Comparison of ENCODE assay signal across 15 cellular contexts in genomic region chr2:236857781-236858180, GRCh38.
DNase-seq lines count a peak whose midpoint lies in the region; ATAC-seq and TF ChIP-seq lines count a peak whose summit lies in the region.
"Had no signal": no experiment of that assay in that cellular context is flagged by ENCODE, and none has a peak within 500 bp of the region (broad histone marks: within the 10 kb centered on the region; RNA-seq: fewer than 3 reads in every experiment).

No MANE protein-coding gene starts in this region.

- H3K27me3 ChIP-seq in endodermal cell (ENCODE audit: control insufficient read depth, insufficient read depth, low read length, poor library complexity, severe bottlenecking) (no peaks in the 10 kb centered on the region), colonic mucosa (no peaks in the 10 kb centered on the region)

- H3K4me3 ChIP-seq in endodermal cell (ENCODE audit: low read length) (no peak overlapping the region), mesodermal cell (ENCODE audit: extremely low read depth, insufficient read depth, low read length, poor library complexity, severe bottlenecking) (no peak overlapping the region), colonic mucosa (no peak overlapping the region)
- H3K4me3 ChIP-seq: GM23248, K562 had no signal

- H3K9ac ChIP-seq in endodermal cell (ENCODE audit: extremely low read depth, low read length, poor library complexity, severe bottlenecking) (no peak overlapping the region), colonic mucosa (ENCODE audit: low read depth in 2 of 2, low read length in 2 of 2) (no peak overlapping the region)
- H3K9ac ChIP-seq: GM23248 had no signal

- H3K9me3 Mint-ChIP-seq in endodermal cell, result peaks cover 11% of the 10 kb centered on the region
- no peaks in the 10 kb centered on the region for H3K9me3 Mint-ChIP-seq in activated T-cell treated with anti-CD3 and anti-CD28 coated beads, Interleukin-2, amount 50 U/mL, for 4 hours
- H3K9me3 Mint-ChIP-seq: CD8-positive, alpha-beta T cell had no signal

- 92 to 96% methylated on average over 4 to 7 of the region's 7 CpGs for whole genome bisulfite sequencing in endodermal cell (ENCODE audit: insufficient coverage in 1 of 2, insufficient read length in 1 of 2), 2 experiments
- WGBS in mesodermal cell (ENCODE audit: insufficient coverage in 2 of 2), 2 experiments, result 81% methylated on average over 5 to 6 of the region's 7 CpGs

- TF ChIP-seq CTCF in endodermal cell (conservative IDR thresholded peaks at IDR 0.05), result no peak
- no peak for TF ChIP-seq CTCF in colonic mucosa (IDR thresholded peaks at IDR 0.05)

- no peak for DNase-seq in Right ventricle myocardium superior
- no peak for DNase-seq in cardiac septum (ENCODE audit: low spot score)
- DNase-seq in endodermal cell, result peak; percentile 37
- DNase-seq in ureter (ENCODE audit: low spot score), result peak; percentile 23
- DNase-seq in activated T-cell treated with anti-CD3 and anti-CD28 coated beads, Interleukin-2, amount 50 U/mL, for 4 hours, result no peak
- no peak for DNase-seq in colonic mucosa
- no peak for DNase-seq in GF-D8 (lab: John Stamatoyannopoulos, UW)
- DNase-seq: CD8-positive, alpha-beta T cell; GM23248; NCI-H187 treated with DMSO at 0.1 percent for 48 hours; NCI-H446; NK-92 treated with Interleukin-12 subunit alpha and Interleukin-12 subunit beta, amount 100 ng/mL, for 24 hours; OCI-M1 had no signal

- H3K4me1 Mint-ChIP-seq in endodermal cell, result peaks cover 47% of the 10 kb centered on the region
- H3K4me1 Mint-ChIP-seq in activated T-cell treated with anti-CD3 and anti-CD28 coated beads, Interleukin-2, amount 50 U/mL, for 4 hours (ENCODE audit: low read depth), result no peaks in the 10 kb centered on the region

- no peak overlapping the region for H3K4me3 Mint-ChIP-seq in endodermal cell
- H3K4me3 Mint-ChIP-seq in activated T-cell treated with anti-CD3 and anti-CD28 coated beads, Interleukin-2, amount 50 U/mL, for 4 hours, result no peak overlapping the region
- H3K4me3 Mint-ChIP-seq: CD8-positive, alpha-beta T cell had no signal

- H3K36me3 ChIP-seq in endodermal cell (ENCODE audit: control insufficient read depth, insufficient read depth, low read length) (no peaks in the 10 kb centered on the region), mesodermal cell (ENCODE audit: control insufficient read depth, insufficient read depth, low read length) (no peaks in the 10 kb centered on the region), colonic mucosa (no peaks in the 10 kb centered on the region)

- no peaks in the 10 kb centered on the region for H3K36me3 Mint-ChIP-seq in endodermal cell (ENCODE audit: low read depth)
- no peaks in the 10 kb centered on the region for H3K36me3 Mint-ChIP-seq in activated T-cell treated with anti-CD3 and anti-CD28 coated beads, Interleukin-2, amount 50 U/mL, for 4 hours (ENCODE audit: insufficient read depth)
- H3K36me3 Mint-ChIP-seq: CD8-positive, alpha-beta T cell had no signal

- H3K27ac ChIP-seq in endodermal cell (ENCODE audit: low read depth, low read length) (no peak overlapping the region), mesodermal cell (ENCODE audit: low read depth, low read length, severe bottlenecking) (peak overlapping the region; percentile 65), colonic mucosa (no peak overlapping the region)
- H3K27ac ChIP-seq: GM23248 had no signal

- no peak overlapping the region for H3K27ac Mint-ChIP-seq in endodermal cell
- H3K27ac Mint-ChIP-seq: CD8-positive, alpha-beta T cell had no signal

- H3K4me1 ChIP-seq in endodermal cell (ENCODE audit: control insufficient read depth, insufficient read depth, low read length), result peaks cover 19% of the 10 kb centered on the region
- H3K4me1 ChIP-seq in mesodermal cell (ENCODE audit: control insufficient read depth, insufficient read depth, low read length, poor library complexity, severe bottlenecking), result peaks cover 15% of the 10 kb centered on the region
- no peaks in the 10 kb centered on the region for H3K4me1 ChIP-seq in colonic mucosa

- H3K9me3 ChIP-seq in endodermal cell (ENCODE audit: control insufficient read depth, low read length) (peaks cover 14% of the 10 kb centered on the region), mesodermal cell (ENCODE audit: control insufficient read depth, low read length) (peaks cover 6% of the 10 kb centered on the region), colonic mucosa (no peaks in the 10 kb centered on the region)

- H3K27me3 Mint-ChIP-seq in endodermal cell (ENCODE audit: insufficient read depth), result peaks cover 15% of the 10 kb centered on the region
- H3K27me3 Mint-ChIP-seq in activated T-cell treated with anti-CD3 and anti-CD28 coated beads, Interleukin-2, amount 50 U/mL, for 4 hours (ENCODE audit: low read depth), result no peaks in the 10 kb centered on the region

- peak; percentile 70 for ATAC-seq in Right ventricle myocardium superior (ENCODE audit: poor library complexity)
- ATAC-seq in activated T-cell treated with anti-CD3 and anti-CD28 coated beads, Interleukin-2, amount 50 U/mL, for 4 hours, result no peak
- ATAC-seq: CD8-positive, alpha-beta T cell; K562 had no signal

- intact Hi-C loops in Right ventricle myocardium superior (cut with DNase I) (no loop called here), cardiac septum (cut with DNase I) (no loop called here), colonic mucosa (cut with DNase I) (no loop called here)

Comparison
In these comparisons a context has a peak if more than half of its experiments do, and no peak if none do; other contexts are left out.
1. DNase-seq: peak in endodermal cell (single experiment) and ureter (single experiment); none in Right ventricle myocardium superior (single experiment), cardiac septum (single experiment), activated T-cell treated with anti-CD3 and anti-CD28 coated beads, Interleukin-2, amount 50 U/mL, for 4 hours (single experiment), colonic mucosa (single experiment) and GF-D8 (single experiment).